Comparison of ENCODE assay signal across 34 cellular contexts in genomic region chr7:21887779-21888178, GRCh38.
"Had no signal": no experiment of that assay in that cellular context is flagged by ENCODE, and none has a peak within 500 bp of the region (broad histone marks: within the 10 kb centered on the region; RNA-seq: fewer than 3 reads in every experiment).

No MANE protein-coding gene starts in this region.

- H3K27me3 ChIP-seq: brain microvascular endothelial cell, esophagus squamous epithelium, gastroesophageal sphincter, heart right ventricle had no signal

- H3K36me3 ChIP-seq: brain microvascular endothelial cell, esophagus squamous epithelium, gastroesophageal sphincter, heart right ventricle, WERI-Rb-1 had no signal

- ATAC-seq: activated CD4-positive, alpha-beta T cell treated with anti-CD3 and anti-CD28 coated beads for 36 hours; activated CD8-positive, alpha-beta memory T cell treated with anti-CD3 and anti-CD28 coated beads, Interleukin-2, amount 10 ng/mL, durations not matched to agents 7 days and 5 days; activated CD8-positive, alpha-beta T cell treated with anti-CD3 and anti-CD28 coated beads, Interleukin-2, amount 10 ng/mL, durations not matched to agents 7 days and 5 days; effector memory CD8-positive, alpha-beta T cell; gastroesophageal sphincter; heart right ventricle; T-helper 17 cell had no signal

- H3K9me3 ChIP-seq: esophagus squamous epithelium, gastroesophageal sphincter, heart right ventricle had no signal

- H3K4me1 ChIP-seq: esophagus squamous epithelium, gastroesophageal sphincter had no signal

- H3K9me3 Mint-ChIP-seq: activated CD4-positive, alpha-beta memory T cell treated with anti-CD3 and anti-CD28 coated beads for 36 hours; activated CD4-positive, alpha-beta T cell treated with anti-CD3 and anti-CD28 coated beads, Interleukin-2, amount 10 ng/mL, durations not matched to agents 24 days and 14 days; activated T-helper 1 cell treated with anti-CD3 and anti-CD28 coated beads, Interleukin-12 subunit alpha, Interleukin-12 subunit beta, Interleukin-2, Interleukin-4 antibody, amounts not matched to agents 30 ng/mL and 10 ng/mL and 1 ng/mL, durations not matched to agents 14 hours and 24 hours and 36 hours; activated T-helper 2 cell treated with anti-CD3 and anti-CD28 coated beads, Interferon-gamma antibody, Interleukin-2, Interleukin-4, amounts not matched to agents 10 μg/mL and 5 μg/mL and 100 μg/mL, durations not matched to agents 14 hours and 24 hours and 36 hours; central memory CD8-positive, alpha-beta T cell; effector memory CD8-positive, alpha-beta T cell; T-helper 2 cell treated with Interferon-gamma antibody and Interleukin-4, amounts not matched to agents 5 μg/mL and 100 μg/mL, for 36 hours had no signal

- DNase-seq: activated CD4-positive, alpha-beta memory T cell treated with anti-CD3 and anti-CD28 coated beads for 36 hours; activated CD4-positive, alpha-beta T cell treated with anti-CD3 and anti-CD28 coated beads for 36 hours; activated CD4-positive, alpha-beta T cell treated with anti-CD3 and anti-CD28 coated beads, Interleukin-2, amount 10 ng/mL, durations not matched to agents 24 days and 14 days; activated CD4-positive, CD25-positive, alpha-beta regulatory T cell; activated CD4-positive, CD25-positive, alpha-beta regulatory T cell treated with anti-CD3 and anti-CD28 coated beads, Interleukin-2, amount 50 U/mL, for 72 hours; activated CD8-positive, alpha-beta memory T cell treated with anti-CD3 and anti-CD28 coated beads, Interleukin-2, amount 10 ng/mL, durations not matched to agents 7 days and 5 days; activated CD8-positive, alpha-beta memory T cell treated with anti-CD3 and anti-CD28 coated beads, Interleukin-2, amount 50 U/mL, for 4 hours; activated CD8-positive, alpha-beta T cell treated with anti-CD3 and anti-CD28 coated beads, Interleukin-2, amount 10 ng/mL, durations not matched to agents 7 days and 5 days; activated gamma-delta T cell; activated naive CD4-positive, alpha-beta T cell treated with anti-CD3 and anti-CD28 coated beads, Interleukin-2, amount 50 U/mL, for 16 hours; activated naive CD4-positive, alpha-beta T cell treated with Interleukin-2 at 50 U/mL for 16 hours; activated T-cell treated with anti-CD3 and anti-CD28 coated beads, Interleukin-2, amount 50 U/mL, for 1 hour; activated T-cell treated with anti-CD3 and anti-CD28 coated beads, Interleukin-2, amount 50 U/mL, for 48 hours; amniotic stem cell; anterior cingulate cortex; brain microvascular endothelial cell; cortex of kidney; dermis blood vessel endothelial cell; effector CD4-positive, alpha-beta T cell; effector memory CD8-positive, alpha-beta T cell; esophagus squamous epithelium; foreskin melanocyte; heart right ventricle; T-helper 1 cell; T-helper 17 cell; T1000; WERI-Rb-1 had no signal

- H3K4me1 Mint-ChIP-seq: activated CD4-positive, alpha-beta T cell treated with anti-CD3 and anti-CD28 coated beads for 36 hours; activated CD4-positive, alpha-beta T cell treated with anti-CD3 and anti-CD28 coated beads, Interleukin-2, amount 10 ng/mL, durations not matched to agents 24 days and 14 days; activated CD8-positive, alpha-beta memory T cell treated with anti-CD3 and anti-CD28 coated beads, Interleukin-2, amount 10 ng/mL, durations not matched to agents 7 days and 5 days; central memory CD8-positive, alpha-beta T cell; T-helper 17 cell had no signal

- H3K27me3 Mint-ChIP-seq: activated CD4-positive, alpha-beta memory T cell treated with anti-CD3 and anti-CD28 coated beads for 36 hours; activated CD4-positive, alpha-beta T cell treated with anti-CD3 and anti-CD28 coated beads for 36 hours; activated CD4-positive, alpha-beta T cell treated with anti-CD3 and anti-CD28 coated beads, Interleukin-2, amount 10 ng/mL, durations not matched to agents 24 days and 14 days; activated CD8-positive, alpha-beta memory T cell treated with anti-CD3 and anti-CD28 coated beads, Interleukin-2, amount 10 ng/mL, durations not matched to agents 7 days and 5 days; activated naive CD8-positive, alpha-beta T cell; central memory CD8-positive, alpha-beta T cell; effector memory CD8-positive, alpha-beta T cell; T-helper 17 cell had no signal

- H3K4me3 Mint-ChIP-seq: activated CD4-positive, alpha-beta memory T cell treated with anti-CD3 and anti-CD28 coated beads for 36 hours; activated CD4-positive, alpha-beta T cell treated with anti-CD3 and anti-CD28 coated beads for 36 hours; activated CD4-positive, alpha-beta T cell treated with anti-CD3 and anti-CD28 coated beads, Interleukin-2, amount 10 ng/mL, durations not matched to agents 24 days and 14 days; activated CD8-positive, alpha-beta memory T cell treated with anti-CD3 and anti-CD28 coated beads, Interleukin-2, amount 10 ng/mL, durations not matched to agents 7 days and 5 days; activated CD8-positive, alpha-beta T cell treated with anti-CD3 and anti-CD28 coated beads, Interleukin-2, amount 10 ng/mL, durations not matched to agents 7 days and 5 days; activated naive CD8-positive, alpha-beta T cell; activated T-helper 1 cell treated with anti-CD3 and anti-CD28 coated beads, Interleukin-12 subunit alpha, Interleukin-12 subunit beta, Interleukin-2, Interleukin-4 antibody, amounts not matched to agents 30 ng/mL and 10 ng/mL and 1 ng/mL, durations not matched to agents 14 hours and 24 hours and 36 hours; central memory CD8-positive, alpha-beta T cell; effector memory CD8-positive, alpha-beta T cell; T-helper 17 cell; T-helper 2 cell treated with Interferon-gamma antibody and Interleukin-4, amounts not matched to agents 5 μg/mL and 100 μg/mL, for 36 hours had no signal

- H3K36me3 Mint-ChIP-seq: activated CD4-positive, alpha-beta memory T cell treated with anti-CD3 and anti-CD28 coated beads for 36 hours; activated naive CD8-positive, alpha-beta T cell had no signal

- H3K27ac ChIP-seq: brain microvascular endothelial cell, epithelial cell of prostate, esophagus squamous epithelium, gastroesophageal sphincter, heart right ventricle, WERI-Rb-1 had no signal

- H3K4me3 ChIP-seq: esophagus squamous epithelium, gastroesophageal sphincter, heart right ventricle had no signal

- H3K27ac Mint-ChIP-seq: activated CD4-positive, alpha-beta memory T cell treated with anti-CD3 and anti-CD28 coated beads for 36 hours; activated CD4-positive, alpha-beta T cell treated with anti-CD3 and anti-CD28 coated beads for 36 hours; activated CD4-positive, alpha-beta T cell treated with anti-CD3 and anti-CD28 coated beads, Interleukin-2, amount 10 ng/mL, durations not matched to agents 24 days and 14 days; activated CD8-positive, alpha-beta memory T cell treated with anti-CD3 and anti-CD28 coated beads, Interleukin-2, amount 10 ng/mL, durations not matched to agents 7 days and 5 days; activated CD8-positive, alpha-beta T cell treated with anti-CD3 and anti-CD28 coated beads, Interleukin-2, amount 10 ng/mL, durations not matched to agents 7 days and 5 days; activated naive CD8-positive, alpha-beta T cell; activated T-helper 1 cell treated with anti-CD3 and anti-CD28 coated beads, Interleukin-12 subunit alpha, Interleukin-12 subunit beta, Interleukin-2, Interleukin-4 antibody, amounts not matched to agents 30 ng/mL and 10 ng/mL and 1 ng/mL, durations not matched to agents 14 hours and 24 hours and 36 hours; activated T-helper 2 cell treated with anti-CD3 and anti-CD28 coated beads, Interferon-gamma antibody, Interleukin-2, Interleukin-4, amounts not matched to agents 10 μg/mL and 5 μg/mL and 100 μg/mL, durations not matched to agents 14 hours and 24 hours and 36 hours; effector memory CD8-positive, alpha-beta T cell; T-helper 17 cell; T-helper 2 cell treated with Interferon-gamma antibody and Interleukin-4, amounts not matched to agents 5 μg/mL and 100 μg/mL, for 36 hours had no signal
